Comparison of ENCODE assay signal across 17 cellular contexts in genomic region chr6:37984578-37984977, GRCh38.
DNase-seq lines count a peak whose midpoint lies in the region; ATAC-seq, FAIRE-seq and TF ChIP-seq lines count a peak whose summit lies in the region.
"Had no signal": no experiment of that assay in that cellular context is flagged by ENCODE, and none has a peak within 500 bp of the region (broad histone marks: within the 10 kb centered on the region; RNA-seq: fewer than 3 reads in every experiment).

No MANE protein-coding gene starts in this region.

- H3K4me3 Mint-ChIP-seq in activated naive CD4-positive, alpha-beta T cell treated with anti-CD3 and anti-CD28 coated beads, Interleukin-2, amount 50 U/mL, for 24 hours: no peak overlapping the region
- H3K4me3 Mint-ChIP-seq in activated B cell treated with CpG ODN at 0.5 μM for 24 hours: no peak overlapping the region
- H3K4me3 Mint-ChIP-seq: CD14-positive monocyte had no signal

- CTCF ChIA-PET in activated B cell treated with CpG ODN at 0.5 μM for 24 hours (lab: Charles Lee): interaction anchor here (1.3 kb wide), 1 partner anchor 27 kb away, joined by 4 read pairs; no protein-coding TSS in a partner anchor

- peaks cover 3% of the 10 kb centered on the region for H3K9me3 Mint-ChIP-seq in activated naive CD4-positive, alpha-beta T cell treated with anti-CD3 and anti-CD28 coated beads, Interleukin-2, amount 50 U/mL, for 24 hours
- H3K9me3 Mint-ChIP-seq in activated B cell treated with CpG ODN at 0.5 μM for 24 hours: no peaks in the 10 kb centered on the region
- H3K9me3 Mint-ChIP-seq: CD14-positive monocyte, IgD-negative memory B cell had no signal

- peaks cover 82% of the 10 kb centered on the region for H3K4me1 Mint-ChIP-seq in activated naive CD4-positive, alpha-beta T cell treated with anti-CD3 and anti-CD28 coated beads, Interleukin-2, amount 50 U/mL, for 24 hours
- H3K4me1 Mint-ChIP-seq in activated B cell treated with CpG ODN at 0.5 μM for 24 hours: peaks cover 75% of the 10 kb centered on the region

- H3K27me3 Mint-ChIP-seq in activated naive CD4-positive, alpha-beta T cell treated with anti-CD3 and anti-CD28 coated beads, Interleukin-2, amount 50 U/mL, for 24 hours: no peaks in the 10 kb centered on the region
- H3K27me3 Mint-ChIP-seq in activated B cell treated with CpG ODN at 0.5 μM for 24 hours: no peaks in the 10 kb centered on the region
- H3K27me3 Mint-ChIP-seq: IgD-negative memory B cell had no signal

- ATAC-seq in activated B cell treated with CpG ODN at 0.5 μM for 24 hours (ENCODE audit: low read depth): no peak
- peak; percentile 61 for ATAC-seq in esophagus mucosa
- ATAC-seq: PC-3 had no signal

- intact Hi-C loops in activated B cell treated with CpG ODN at 0.5 μM for 24 hours (cut with micrococcal nuclease): no loop called here

- no peak for TF ChIP-seq CTCF in activated B cell treated with CpG ODN at 0.5 μM for 24 hours (IDR thresholded peaks at IDR 0.05)

- POLR2A ChIA-PET in activated B cell treated with CpG ODN at 0.5 μM for 24 hours (lab: Charles Lee): interaction anchor here (0.7 to 1.2 kb wide), 3 partner anchors 33 to 454 kb away, joined by 3 to 7 read pairs (median 4); no protein-coding TSS in a partner anchor

- DNase-seq in activated naive CD4-positive, alpha-beta T cell (lab: John Stamatoyannopoulos, UW): no peak
- DNase-seq in activated B cell treated with CpG ODN at 0.5 μM for 24 hours (no peak), frontal cortex (ENCODE audit: low spot score in 2 of 2) (no peak), NCI-H82 (lab: John Stamatoyannopoulos, UW) (no peak)
- DNase-seq in stimulated activated CD4-positive, alpha-beta T cell treated with anti-CD3 and anti-CD28 coated beads, Interleukin-4, amount 100 ng/mL, for 24 hours: no peak
- DNase-seq: COR-L47, NCI-H1417 treated with DMSO at 0.1 percent for 48 hours, NCI-H1930, NCI-H2171, NCI-H446, NCI-H748 treated with DMSO at 0.1 percent for 48 hours, PC-3 had no signal

- FAIRE-seq in frontal cortex (lab: Jason Lieb, UNC): no peak
- FAIRE-seq: GM12892 had no signal

- peak overlapping the region; percentile 86 for H3K27ac Mint-ChIP-seq in activated naive CD4-positive, alpha-beta T cell treated with anti-CD3 and anti-CD28 coated beads, Interleukin-2, amount 50 U/mL, for 24 hours
- peak overlapping the region; percentile 46 for H3K27ac Mint-ChIP-seq in activated B cell treated with CpG ODN at 0.5 μM for 24 hours

- H3K36me3 Mint-ChIP-seq in activated naive CD4-positive, alpha-beta T cell treated with anti-CD3 and anti-CD28 coated beads, Interleukin-2, amount 50 U/mL, for 24 hours: peaks cover 4% of the 10 kb centered on the region
- no peaks in the 10 kb centered on the region for H3K36me3 Mint-ChIP-seq in activated B cell treated with CpG ODN at 0.5 μM for 24 hours (ENCODE audit: low read depth)
- H3K36me3 Mint-ChIP-seq: IgD-negative memory B cell had no signal
